15 cellular contexts compared by ENCODE assay signal in genomic region chr15:94840794-94841587, GRCh38.
DNase-seq lines count a peak whose midpoint lies in the region; ATAC-seq, FAIRE-seq and TF ChIP-seq lines count a peak whose summit lies in the region.
"Had no signal": no experiment of that assay in that cellular context is flagged by ENCODE, and none has a peak within 500 bp of the region (broad histone marks: within the 10 kb centered on the region; RNA-seq: fewer than 3 reads in every experiment).

No MANE protein-coding gene starts in this region.

- no peak overlapping the region for H3K4me3 ChIP-seq in K562
- H3K4me3 ChIP-seq in fibroblast of villous mesenchyme (ENCODE audit: low read depth, low read length) = no peak overlapping the region
- H3K4me3 ChIP-seq in sigmoid colon = no peak overlapping the region
- H3K4me3 ChIP-seq: BLaER1 had no signal

- CTCF ChIA-PET in K562 (lab: Yijun Ruan, JAX; ENCODE audit: low intra/inter-chr PET ratio) = no interaction called here

- no peaks in the 10 kb centered on the region for H3K9me1 ChIP-seq in K562 (ENCODE audit: control insufficient read depth, insufficient read depth, low read length)

- H3K36me3 ChIP-seq in K562 (ENCODE audit: control insufficient read depth, insufficient read depth, low read length) = no peaks in the 10 kb centered on the region
- H3K36me3 ChIP-seq in sigmoid colon = no peaks in the 10 kb centered on the region
- H3K36me3 ChIP-seq: BLaER1 had no signal

- H3K27ac ChIP-seq in K562 (ENCODE audit: extremely low read depth, low read depth, low read length) = no peak overlapping the region
- H3K27ac ChIP-seq in sigmoid colon = peak overlapping the region in 2 of 4 donors; percentile 28 to 33
- H3K27ac ChIP-seq: BLaER1 had no signal

- H3K4me2 ChIP-seq in K562 (ENCODE audit: insufficient read depth, low read length) = no peak overlapping the region
- H3K4me2 ChIP-seq: BLaER1 had no signal

- H4K20me1 ChIP-seq in K562 (replicated peaks; ENCODE audit: control insufficient read depth, insufficient read depth, low read length) = no peaks in the 10 kb centered on the region
- H4K20me1 ChIP-seq: BLaER1 had no signal

- intact Hi-C loops in K562 (cut with micrococcal nuclease) (no loop called here), sigmoid colon (cut with DNase I) (loop anchor here (10.0 kb wide), 2 partner anchors 166 to 1494 kb away; partner anchors contain the start of gene NR2F2)

- BruUV-seq in K562 (replicated peaks; lab: Mats Ljungman, UMichigan) = no TSS peak

- WGBS in K562 (ENCODE audit: insufficient coverage, low coverage, missing lambda C conversion rate) = 51% methylated on average over 8 of the region's 8 CpGs
- 63 to 79% methylated on average over 8 of the region's 8 CpGs for WGBS in sigmoid colon, 2 donors

- POLR2A ChIA-PET in K562 (lab: Yijun Ruan, JAX) = interaction anchor here (0.6 to 0.9 kb wide), 2 partner anchors 36 to 70 kb away, joined by 3 read pairs; no protein-coding TSS in a partner anchor

- ATAC-seq in K562 (no peak), GM18858 (IDR thresholded peaks at IDR 0.05; ENCODE audit: unreplicated experiment) (no peak)

- in situ Hi-C loops in K562 (cut with MboI) = no loop called here

- H3K9me3 ChIP-seq in K562 (replicated peaks; ENCODE audit: control insufficient read depth, insufficient read depth, low read depth, low read length) (peaks cover 2% of the 10 kb centered on the region; the same call in 1 of the 2 replicates), sigmoid colon (no peaks in the 10 kb centered on the region)

- H3K27me3 ChIP-seq in K562 (ENCODE audit: control insufficient read depth in 2 of 2, insufficient read depth in 2 of 2, low read length in 2 of 2) (no peaks in the 10 kb centered on the region), sigmoid colon (peaks cover 0 to 3% (median 0%) of the 10 kb centered on the region in 3 donors)
- H3K27me3 ChIP-seq: BLaER1 had no signal

- H3K4me1 ChIP-seq in K562 (replicated peaks in 1 of 2; ENCODE audit: control insufficient read depth in 2 of 2, insufficient read depth in 2 of 2, low read length in 2 of 2) (peaks cover 11 to 14% of the 10 kb centered on the region in 2 experiments; a peak in 2 of 5 replicates), sigmoid colon (peaks cover 0 to 11% (median 3%) of the 10 kb centered on the region in 4 donors)

- DNase-seq in HCEC 1CT = peak; percentile 38
- DNase-seq in K562 (ENCODE audit: extremely low read depth in 1 of 4, low spot score in 3 of 4) = no peak
- DNase-seq in fibroblast of villous mesenchyme (ENCODE audit: low read depth) = peak; percentile 5
- peak; percentile 74 for DNase-seq in sigmoid colon
- DNase-seq in NCI-H82 (lab: John Stamatoyannopoulos, UW) = no peak
- DNase-seq in erythroblast (lab: John Stamatoyannopoulos, UW) = no peak
- no peak for DNase-seq in RPMI8226
- DNase-seq: activated CD4-positive, CD25-positive, alpha-beta regulatory T cell; activated CD8-positive, alpha-beta memory T cell treated with anti-CD3 and anti-CD28 coated beads, Interleukin-2, amount 50 U/mL, for 4 hours; activated naive CD4-positive, alpha-beta T cell treated with anti-CD3 and anti-CD28 coated beads, Interleukin-2, amount 10 ng/mL, durations not matched to agents 7 days and 5 days; Karpas-422; NCI-H1694; stimulated activated CD4-positive, alpha-beta T cell treated with anti-CD3 and anti-CD28 coated beads, Interleukin-12 subunit alpha, Interleukin-12 subunit beta, amount 100 ng/mL, for 4 hours had no signal

- TF ChIP-seq EP300 in K562 (IDR thresholded peaks at IDR 0.05; ENCODE audit: low read length) (no peak), sigmoid colon (IDR thresholded peaks at IDR 0.05) (no peak)

- peak overlapping the region; percentile 53; the same call in 1 of the 2 replicates for H2AFZ ChIP-seq in K562 (ENCODE audit: low read depth, low read length)

- H3K9ac ChIP-seq in K562 (ENCODE audit: insufficient read depth in 1 of 2, low read depth in 2 of 2, low read length in 2 of 2) = no peak overlapping the region
- H3K9ac ChIP-seq: BLaER1 had no signal

- no peak for TF ChIP-seq RAD21 in K562 (CRISPR knock-in tag; conservative IDR thresholded peaks at IDR 0.05 in 1 of 2, IDR thresholded peaks at IDR 0.05 in 1 of 2)

- no peaks in the 10 kb centered on the region for H3K79me2 ChIP-seq in K562 (ENCODE audit: control insufficient read depth, insufficient read depth, low read length)

- no peak for FAIRE-seq in K562 (lab: Jason Lieb, UNC)

- TF ChIP-seq CTCF in K562 (IDR thresholded peaks at IDR 0.05 in 2 of 3, conservative IDR thresholded peaks at IDR 0.05 in 1 of 3; ENCODE audit: insufficient read depth in 2 of 3, low read depth in 1 of 3, low read length in 3 of 3) (no peak), fibroblast of villous mesenchyme (IDR thresholded peaks at IDR 0.05; ENCODE audit: insufficient read depth, low read depth, low read length) (no peak), sigmoid colon (IDR thresholded peaks at IDR 0.05) (no peak)

- TF ChIP-seq POLR2A in K562 (conservative IDR thresholded peaks at IDR 0.05) = no peak
- no peak for TF ChIP-seq POLR2A in sigmoid colon (IDR thresholded peaks at IDR 0.05)
- no peak for TF ChIP-seq POLR2A in erythroblast (IDR thresholded peaks at IDR 0.05; ENCODE audit: low read length)

TF ChIP-seq in K562, 482 proteins besides CTCF, POLR2A, EP300 and RAD21:
- TF ChIP-seq SP1 (CRISPR knock-in tag; IDR thresholded peaks at IDR 0.05) (no peak), DACH1 (IDR thresholded peaks at IDR 0.05; ENCODE audit: partially characterized antibody) (no peak), FOXM1 (IDR thresholded peaks at IDR 0.05; ENCODE audit: low read depth) (no peak), FOXM1 (CRISPR knock-in tag; IDR thresholded peaks at IDR 0.05; ENCODE audit: low read depth) (no peak), ZNF707 (CRISPR knock-in tag; conservative IDR thresholded peaks at IDR 0.05) (no peak), HNRNPL (IDR thresholded peaks at IDR 0.05; ENCODE audit: low read depth, low read length) (no peak), CBX3 (IDR thresholded peaks at IDR 0.05; ENCODE audit: borderline replicate concordance in 1 of 2, low read length in 2 of 2) (peak in 1 of 2 experiments; percentile 58; a peak in 1 of 3 replicates), ZFP36 (IDR thresholded peaks at IDR 0.05; ENCODE audit: low read depth, low read length, partially characterized antibody) (peak; percentile 64), ELF1 (tag; IDR thresholded peaks at IDR 0.05) (no peak), ZNF143 (CRISPR knock-in tag; IDR thresholded peaks at IDR 0.05) (no peak), HDGF (IDR thresholded peaks at IDR 0.05) (no peak), BRCA1 (IDR thresholded peaks at IDR 0.05) (no peak), BRCA1 (CRISPR knock-in tag; IDR thresholded peaks at IDR 0.05) (no peak), ZNF444 (CRISPR knock-in tag; IDR thresholded peaks at IDR 0.05) (no peak), NONO (IDR thresholded peaks at IDR 0.05; ENCODE audit: low read depth in 2 of 2, low read length in 1 of 2) (no peak), ZBTB33 (CRISPR knock-in tag; IDR thresholded peaks at IDR 0.05) (no peak), ZNF75A (CRISPR knock-in tag; IDR thresholded peaks at IDR 0.05) (no peak)
TF ChIP-seq in K562: peak in this region for 2.

Comparison
In these comparisons a context has a peak if more than half of its experiments do, and no peak if none do; other contexts are left out.
1. DNase-seq: peak in HCEC 1CT (single experiment), fibroblast of villous mesenchyme (single experiment) and sigmoid colon (single experiment); none in K562 (0 of 4), NCI-H82 (single experiment), erythroblast (0 of 2) and RPMI8226 (single experiment).